In genomic region chr2:112143150-112143549, GRCh38 we compare ENCODE assay signal across 26 cellular contexts.
"Had no signal": no experiment of that assay in that cellular context is flagged by ENCODE, and none has a peak within 500 bp of the region (broad histone marks: within the 10 kb centered on the region; RNA-seq: fewer than 3 reads in every experiment).

No MANE protein-coding gene starts in this region.

- H3K4me3 Mint-ChIP-seq: activated naive CD8-positive, alpha-beta T cell treated with anti-CD3 and anti-CD28 coated beads, Interleukin-2, amount 50 U/mL, for 24 hours had no signal

- H3K36me3 Mint-ChIP-seq: activated naive CD4-positive, alpha-beta T cell treated with anti-CD3 and anti-CD28 coated beads, Interleukin-2, amount 50 U/mL, for 72 hours had no signal

- H3K4me1 Mint-ChIP-seq: activated naive CD8-positive, alpha-beta T cell treated with anti-CD3 and anti-CD28 coated beads, Interleukin-2, amount 50 U/mL, for 24 hours had no signal

- H3K9me3 Mint-ChIP-seq: activated naive CD4-positive, alpha-beta T cell treated with anti-CD3 and anti-CD28 coated beads, Interleukin-2, amount 50 U/mL, for 72 hours; activated naive CD8-positive, alpha-beta T cell treated with anti-CD3 and anti-CD28 coated beads, Interleukin-2, amount 50 U/mL, for 24 hours had no signal

- DNase-seq: activated CD4-positive, alpha-beta T cell treated with anti-CD3 and anti-CD28 coated beads for 4 hours; activated CD8-positive, alpha-beta memory T cell treated with anti-CD3 and anti-CD28 coated beads, Interleukin-2, amount 50 U/mL, for 48 hours; activated naive CD4-positive, alpha-beta T cell treated with Interleukin-2 at 50 U/mL for 16 hours; activated naive CD8-positive, alpha-beta T cell treated with anti-CD3 and anti-CD28 coated beads, Interleukin-2, amount 50 U/mL, for 24 hours; activated T-cell treated with anti-CD3 and anti-CD28 coated beads, Interleukin-2, amount 50 U/mL, for 1 hour; amniotic stem cell; body of pancreas; central memory CD4-positive, alpha-beta T cell; MG63; MV-4-11; NCI-H1105; NCI-H1436; NCI-H187; NCI-H2081; NCI-H510A treated with DMSO at 0.1 percent for 48 hours; NCI-H69; NK-92 treated with Interleukin-12 subunit alpha and Interleukin-12 subunit beta, amount 100 ng/mL, for 24 hours; Peyer's patch; Right ventricle myocardium superior; SJCRH30; SK-N-SH; T-helper 1 cell had no signal

- H3K4me3 ChIP-seq: ascending aorta, body of pancreas, MG63, Peyer's patch, SJCRH30 had no signal

- ATAC-seq: activated CD4-positive, CD25-positive, alpha-beta regulatory T cell treated with anti-CD3 and anti-CD28 coated beads, Interleukin-2, amount 50 U/mL, for 24 hours; activated naive CD4-positive, alpha-beta T cell treated with anti-CD3 and anti-CD28 coated beads, Interleukin-2, amount 50 U/mL, for 72 hours; activated naive CD8-positive, alpha-beta T cell treated with anti-CD3 and anti-CD28 coated beads, Interleukin-2, amount 50 U/mL, for 24 hours; body of pancreas had no signal

- H3K27ac ChIP-seq: ascending aorta, body of pancreas, Peyer's patch, RWPE1, SJCRH30 had no signal

- H3K27ac Mint-ChIP-seq: activated naive CD4-positive, alpha-beta T cell treated with anti-CD3 and anti-CD28 coated beads, Interleukin-2, amount 50 U/mL, for 72 hours; activated naive CD8-positive, alpha-beta T cell treated with anti-CD3 and anti-CD28 coated beads, Interleukin-2, amount 50 U/mL, for 24 hours had no signal
